ENCODE assay signal across 9 cellular contexts in genomic region chr18:55781481-55781957, GRCh38.
DNase-seq lines count a peak whose midpoint lies in the region; TF ChIP-seq lines count a peak whose summit lies in the region.
"Had no signal": no experiment of that assay in that cellular context is flagged by ENCODE, and none has a peak within 500 bp of the region (broad histone marks: within the 10 kb centered on the region; RNA-seq: fewer than 3 reads in every experiment).

No MANE protein-coding gene starts in this region.

- H3K4me3 Mint-ChIP-seq in HFFc6 (0 out of 2 replicates have a peak overlapping the region, but pooled peaks have one; percentile 35), neural crest cell (peak overlapping the region; percentile 72)
- H3K4me3 Mint-ChIP-seq: dendritic cell treated with granulocyte-macrophage colony-stimulating factor and Interleukin-4, amounts not matched to agents 40 ng/mL and 50 ng/mL, for 4 days had no signal

- H3K27me3 Mint-ChIP-seq in HFFc6 (ENCODE audit: insufficient read depth) = no peaks in the 10 kb centered on the region; the same call in 1 of the 2 replicates
- H3K27me3 Mint-ChIP-seq in neural crest cell (ENCODE audit: low read depth) = peaks cover 42% of the 10 kb centered on the region

- peak; percentile 75 for TF ChIP-seq CTCF in AG04449 (IDR thresholded peaks at IDR 0.05; ENCODE audit: insufficient read depth, low read length, missing control alignments)
- peak; percentile 84 for TF ChIP-seq CTCF in HFFc6 (IDR thresholded peaks at IDR 0.05)
- peak; percentile 95 for TF ChIP-seq CTCF in fibroblast of pulmonary artery (IDR thresholded peaks at IDR 0.05; ENCODE audit: low read length, missing control alignments)
- peak; percentile 69 for TF ChIP-seq CTCF in neural crest cell (conservative IDR thresholded peaks at IDR 0.05)

- CTCF ChIA-PET in AG04449 (lab: Yijun Ruan, JAX) = interaction anchor here (0.7 to 3.0 kb wide), 16 partner anchors 9 to 794 kb away, joined by 3 to 23 read pairs (median 4); no protein-coding TSS in a partner anchor

- H3K27ac Mint-ChIP-seq in HFFc6 (peak overlapping the region; percentile 72), neural crest cell (ENCODE audit: unreplicated experiment) (no peak overlapping the region)
- H3K27ac Mint-ChIP-seq: dendritic cell treated with granulocyte-macrophage colony-stimulating factor and Interleukin-4, amounts not matched to agents 40 ng/mL and 50 ng/mL, for 4 days had no signal

- no peaks in the 10 kb centered on the region for H3K36me3 Mint-ChIP-seq in HFFc6 (ENCODE audit: low read depth)
- H3K36me3 Mint-ChIP-seq in neural crest cell (ENCODE audit: low read depth) = no peaks in the 10 kb centered on the region

- H3K4me3 ChIP-seq in AG04449 (ENCODE audit: low read depth, low read length) = no peak overlapping the region
- H3K4me3 ChIP-seq in fibroblast of pulmonary artery (replicated peaks; ENCODE audit: low read depth, low read length) = no peak overlapping the region

- DNase-seq in AG04449 (ENCODE audit: low read depth, low spot score) = peak; percentile 14
- DNase-seq in HFFc6 = peak; percentile 72
- peak; percentile 84 for DNase-seq in OCI-M1 (lab: John Stamatoyannopoulos, UW)
- DNase-seq in fibroblast of pulmonary artery (ENCODE audit: low read depth) = peak; percentile 91
- DNase-seq in neural crest cell (ENCODE audit: low read depth, low spot score) = peak; percentile 26
- no peak for DNase-seq in GM19238 (ENCODE audit: insufficient read length, low spot score)
- no peak for DNase-seq in RPMI8226
- no peak for DNase-seq in NCI-H1048 (lab: John Stamatoyannopoulos, UW)

- POLR2A ChIA-PET in AG04449 (lab: Yijun Ruan, JAX) = no interaction called here

- H3K9me3 Mint-ChIP-seq in HFFc6 (no peaks in the 10 kb centered on the region), neural crest cell (no peaks in the 10 kb centered on the region)
- H3K9me3 Mint-ChIP-seq: dendritic cell treated with granulocyte-macrophage colony-stimulating factor and Interleukin-4, amounts not matched to agents 40 ng/mL and 50 ng/mL, for 4 days had no signal

- peaks cover 46% of the 10 kb centered on the region for H3K4me1 Mint-ChIP-seq in HFFc6 (ENCODE audit: low read depth)
- H3K4me1 Mint-ChIP-seq in neural crest cell = peaks cover 35% of the 10 kb centered on the region

Comparison
In these comparisons a context has a peak if more than half of its experiments do, and no peak if none do; other contexts are left out.
1. DNase-seq: peak in AG04449 (single experiment), HFFc6 (single experiment), OCI-M1 (single experiment), fibroblast of pulmonary artery (single experiment) and neural crest cell (single experiment); none in GM19238 (single experiment), RPMI8226 (single experiment) and NCI-H1048 (single experiment).
2. Peak in every context shown above with its lines, with median percentiles within 50 percentile points of each other: CTCF ChIP-seq.